Comparison of ENCODE assay signal across 16 cellular contexts in genomic region chr16:51141541-51141940, GRCh38. TPM values are rescaled to one million over a fixed set of nuclear protein-coding genes. Genes with fewer than 3 reads are reported as not detected.
A peak's percentile ranks its signal among the peaks of the same experiment; 100 is the strongest.
DNase-seq lines count a peak whose midpoint lies in the region; TF ChIP-seq lines count a peak whose summit lies in the region.
"Had no signal": no experiment of that assay in that cellular context is flagged by ENCODE, and none has a peak within 500 bp of the region (broad histone marks: within the 10 kb centered on the region; RNA-seq: fewer than 3 reads in every experiment).

No MANE protein-coding gene starts in this region.

- peak overlapping the region; percentile 32 for H3K4me3 Mint-ChIP-seq in nephron progenitor cell
- H3K4me3 Mint-ChIP-seq: CD4-positive, CD25-positive, alpha-beta regulatory T cell; CD8-positive, alpha-beta memory T cell had no signal

- no peaks in the 10 kb centered on the region for H3K9me3 ChIP-seq in WERI-Rb-1 (ENCODE audit: severe bottlenecking)
- H3K9me3 ChIP-seq in thyroid gland, result no peaks in the 10 kb centered on the region
- H3K9me3 ChIP-seq: BE2C, HAP-1 had no signal

- H3K4me1 Mint-ChIP-seq in nephron progenitor cell, result peaks cover 100% of the 10 kb centered on the region
- H3K4me1 Mint-ChIP-seq: CD4-positive, CD25-positive, alpha-beta regulatory T cell; CD8-positive, alpha-beta memory T cell had no signal

- 65 to 75% methylated on average over 7 to 21 of the region's 21 CpGs for WGBS in thyroid gland, 2 donors

- H3K27ac ChIP-seq in WERI-Rb-1, result peak overlapping the region; percentile 63
- peak overlapping the region; percentile 33 for H3K27ac ChIP-seq in caudate nucleus (ENCODE audit: low read depth, low read length)
- H3K27ac ChIP-seq in thyroid gland, result peak overlapping the region; percentile 99

- peak overlapping the region; percentile 97 for H3K27ac Mint-ChIP-seq in nephron progenitor cell
- H3K27ac Mint-ChIP-seq: CD4-positive, CD25-positive, alpha-beta regulatory T cell; CD8-positive, alpha-beta memory T cell had no signal

- DNase-seq in WERI-Rb-1 (no peak), caudate nucleus (lab: John Stamatoyannopoulos, UW) (no peak), nephron progenitor cell (no peak), thyroid gland (no peak), Kasumi-1 (lab: John Stamatoyannopoulos, UW) (no peak)
- DNase-seq in stimulated activated CD4-positive, alpha-beta T cell treated with anti-CD3 and anti-CD28 coated beads, Interleukin-4, amount 100 ng/mL, for 4 hours, result no peak
- no peak for DNase-seq in activated T-cell treated with anti-CD3 and anti-CD28 coated beads, Interleukin-2, amount 50 U/mL, for 1 hour
- DNase-seq: ACHN; BE2C; C1 segment of cervical spinal cord; CD4-positive, CD25-positive, alpha-beta regulatory T cell; CD8-positive, alpha-beta memory T cell; COR-L47; DMS53; DND-41 had no signal

- intact Hi-C loops in thyroid gland (cut with DNase I), result no loop called here

- TF ChIP-seq POLR2A in thyroid gland (IDR thresholded peaks at IDR 0.05), result no peak

- H3K27me3 ChIP-seq in WERI-Rb-1 (ENCODE audit: insufficient read depth, low read depth, severe bottlenecking) (no peaks in the 10 kb centered on the region), thyroid gland (no peaks in the 10 kb centered on the region)

- H3K4me3 ChIP-seq in WERI-Rb-1 (ENCODE audit: low read depth, low read length), result peak overlapping the region; percentile 15
- peak overlapping the region in 1 of 3 donors; percentile 13 for H3K4me3 ChIP-seq in thyroid gland (replicated peaks in 1 of 3)
- H3K4me3 ChIP-seq: HAP-1 had no signal

- peaks cover 3% of the 10 kb centered on the region for H3K27me3 Mint-ChIP-seq in nephron progenitor cell (ENCODE audit: low read depth, poor library complexity)

- peaks cover 79% of the 10 kb centered on the region for H3K36me3 Mint-ChIP-seq in nephron progenitor cell (ENCODE audit: low read depth)
- H3K36me3 Mint-ChIP-seq: CD4-positive, CD25-positive, alpha-beta regulatory T cell; CD8-positive, alpha-beta memory T cell had no signal

- H3K36me3 ChIP-seq in WERI-Rb-1 (peaks cover 85% of the 10 kb centered on the region), thyroid gland (peaks cover 0 to 12% of the 10 kb centered on the region in 2 donors)
- H3K36me3 ChIP-seq: BE2C had no signal

- H3K9me3 Mint-ChIP-seq in nephron progenitor cell, result no peaks in the 10 kb centered on the region

- TF ChIP-seq CTCF in WERI-Rb-1 (IDR thresholded peaks at IDR 0.05; ENCODE audit: low read depth, low read length) (no peak), nephron progenitor cell (IDR thresholded peaks at IDR 0.05) (no peak), thyroid gland (IDR thresholded peaks at IDR 0.05) (no peak)

- H3K4me1 ChIP-seq in thyroid gland, result peaks cover 21 to 48% of the 10 kb centered on the region in 2 donors
- H3K4me1 ChIP-seq: BE2C had no signal

RNA-seq across cellular contexts. Expression of gene SALL1, which starts 9.5 kb away (rescaled TPM):
- 10 to 100 TPM; 23.0 to 57.0 (median 44.0) TPM for total RNA-seq in thyroid gland
- total RNA-seq: CD4-positive, CD25-positive, alpha-beta regulatory T cell; CD8-positive, alpha-beta memory T cell had no signal

Comparison
In these comparisons a context has a peak if more than half of its experiments do, and no peak if none do; other contexts are left out.
1. H3K27ac ChIP-seq: peak in every context shown above with its lines; median percentile 99 in thyroid gland; 63 in WERI-Rb-1; 33 in caudate nucleus.